25 cellular contexts compared by ENCODE assay signal in genomic region chr1:9229549-9229948, GRCh38. TPM values are rescaled to one million over a fixed set of nuclear protein-coding genes. Genes with fewer than 3 reads are reported as not detected.
DNase-seq lines count a peak whose midpoint lies in the region; ATAC-seq and TF ChIP-seq lines count a peak whose summit lies in the region.
"Had no signal": no experiment of that assay in that cellular context is flagged by ENCODE, and none has a peak within 500 bp of the region (broad histone marks: within the 10 kb centered on the region; RNA-seq: fewer than 3 reads in every experiment).

No MANE protein-coding gene starts in this region.

- peaks cover 18% of the 10 kb centered on the region for H3K4me1 ChIP-seq in RWPE2 (ENCODE audit: insufficient read depth, poor library complexity, severe bottlenecking)
- H3K4me1 ChIP-seq in heart left ventricle, result peaks cover 0 to 19% (median 13%) of the 10 kb centered on the region in 12 donors
- H3K4me1 ChIP-seq: Caco-2 had no signal

- intact Hi-C loops in heart left ventricle (cut with DNase I), result no loop called here

- TF ChIP-seq CTCF in RWPE2 (IDR thresholded peaks at IDR 0.05; ENCODE audit: poor library complexity, severe bottlenecking) (no peak), heart left ventricle (IDR thresholded peaks at IDR 0.05) (no peak)

- DNase-seq in ELR (ENCODE audit: low read depth), result peak; percentile 58
- DNase-seq in M059J (ENCODE audit: low read depth), result peak; percentile 40
- no peak for DNase-seq in RWPE2 (ENCODE audit: low spot score)
- peak; percentile 23 for DNase-seq in kidney tubule cell (ENCODE audit: low spot score)
- no peak for DNase-seq in heart left ventricle
- DNase-seq in hippocampal formation (lab: John Stamatoyannopoulos, UW), result no peak
- DNase-seq: C1 segment of cervical spinal cord; Caco-2; CD4-positive, alpha-beta memory T cell; DMS 273 treated with DMSO at 0.1 percent for 48 hours; DMS79; GM23248; H7; IMR-90; MV-4-11; NCI-H1105; NCI-H1436 treated with DMSO at 0.1 percent for 48 hours; NCI-H187 treated with DMSO at 0.1 percent for 48 hours; NCI-H2171 treated with DMSO at 0.1 percent for 48 hours; NCI-H524 treated with DMSO at 0.1 percent for 48 hours; NCI-H774; SHP77 treated with DMSO at 0.1 percent for 48 hours had no signal

- H3K27me3 ChIP-seq in RWPE2 (ENCODE audit: insufficient read depth, poor library complexity, severe bottlenecking), result no peaks in the 10 kb centered on the region
- no peaks in the 10 kb centered on the region for H3K27me3 ChIP-seq in heart left ventricle

- H3K4me3 ChIP-seq in RWPE2 (ENCODE audit: severe bottlenecking) (no peak overlapping the region), heart left ventricle (no peak overlapping the region)
- H3K4me3 ChIP-seq: GM23248 had no signal

- no peak for TF ChIP-seq POLR2A in heart left ventricle (IDR thresholded peaks at IDR 0.05)

- ATAC-seq in RWPE2 (ENCODE audit: low read depth) (no peak), heart left ventricle (no peak), HG02973 (IDR thresholded peaks at IDR 0.05; ENCODE audit: unreplicated experiment) (no peak)

- WGBS in heart left ventricle, 4 donors, result 91 to 94% (median 91%) methylated on average over 6 of the region's 6 CpGs

- peak overlapping the region; percentile 55 for H3K27ac ChIP-seq in RWPE2 (ENCODE audit: poor library complexity, severe bottlenecking)
- no peak overlapping the region for H3K27ac ChIP-seq in heart left ventricle
- H3K27ac ChIP-seq: GM23248, KMS-11, RWPE1 had no signal

- no peaks in the 10 kb centered on the region for H3K36me3 ChIP-seq in RWPE2 (ENCODE audit: low read depth)
- no peaks in the 10 kb centered on the region for H3K36me3 ChIP-seq in heart left ventricle

- H3K9me3 ChIP-seq in RWPE2 (ENCODE audit: severe bottlenecking), result no peaks in the 10 kb centered on the region
- H3K9me3 ChIP-seq in heart left ventricle, result no peaks in the 10 kb centered on the region
- H3K9me3 ChIP-seq: Caco-2 had no signal

RNA-seq across cellular contexts. Expression of gene H6PD, which starts 5.0 kb away (rescaled TPM):
- total RNA-seq in M059J (2014; rRNA removed; shearing (Covaris generic)), result 7.7 and 15.9 TPM in 2 replicates
- 10 to 100 TPM; 16.0 to 54.5 (median 27.9) TPM for total RNA-seq in heart left ventricle
- 10 to 100 TPM; 11.0 to 15.7 TPM for polyA plus RNA-seq in heart left ventricle

Comparison
In these comparisons a context has a peak if more than half of its experiments do, and no peak if none do; other contexts are left out.
1. DNase-seq: peak in ELR (single experiment), M059J (single experiment) and kidney tubule cell (single experiment); none in RWPE2 (single experiment), heart left ventricle (0 of 5) and hippocampal formation (0 of 2).